20 cellular contexts compared by ENCODE assay signal in genomic region chr5:154396128-154396527, GRCh38. TPM values are rescaled to one million over a fixed set of nuclear protein-coding genes. Genes with fewer than 3 reads are reported as not detected.
DNase-seq lines count a peak whose midpoint lies in the region; ATAC-seq, FAIRE-seq and TF ChIP-seq lines count a peak whose summit lies in the region.
"Had no signal": no experiment of that assay in that cellular context is flagged by ENCODE, and none has a peak within 500 bp of the region (broad histone marks: within the 10 kb centered on the region; RNA-seq: fewer than 3 reads in every experiment).

No MANE protein-coding gene starts in this region.

- no peaks in the 10 kb centered on the region for H3K27me3 Mint-ChIP-seq in memory B cell
- H3K27me3 Mint-ChIP-seq: CD4-positive, alpha-beta T cell had no signal

- H2AFZ ChIP-seq in KMS-11 (ENCODE audit: low read depth): no peak overlapping the region
- H2AFZ ChIP-seq: GM23248 had no signal

- peak overlapping the region; percentile 78 for H3K27ac Mint-ChIP-seq in memory B cell
- H3K27ac Mint-ChIP-seq: CD4-positive, alpha-beta T cell; HFFc6 had no signal

- POLR2A ChIA-PET in A549 (lab: Yijun Ruan, JAX): no interaction called here

- peaks cover 26% of the 10 kb centered on the region for H3K36me3 Mint-ChIP-seq in memory B cell

- WGBS in A549 (ENCODE audit: missing lambda C conversion rate): 92% methylated on average over 3 of the region's 3 CpGs

- ATAC-seq in A549 (no peak), memory B cell (ENCODE audit: low read depth) (no peak), GM19328 (IDR thresholded peaks at IDR 0.05; ENCODE audit: unreplicated experiment) (no peak)
- ATAC-seq: HepG2, SK-N-SH treated with all-trans-retinoic acid at 6 μM for 48 hours had no signal

- no peak for TF ChIP-seq EP300 in A549 (IDR thresholded peaks at IDR 0.05)

- no peaks in the 10 kb centered on the region for H4K20me1 ChIP-seq in KMS-11 (ENCODE audit: insufficient read depth)

- CTCF ChIA-PET in A549 (lab: Yijun Ruan, JAX): interaction anchor here (1.4 kb wide), 1 partner anchor 9 kb away, joined by 6 read pairs; no protein-coding TSS in a partner anchor

- H3K4me2 ChIP-seq in A549 (0 out of 3 replicates have a peak overlapping the region, but pooled peaks have one; percentile 0), KMS-11 (peak overlapping the region; percentile 48; the same call in 1 of the 2 replicates)
- H3K4me2 ChIP-seq: BLaER1 treated with 17β-estradiol and CSF1 and Interleukin-3, amounts not matched to agents 10 nM and 100 nM had no signal

- H3K4me1 ChIP-seq in A549: peaks cover 31% of the 10 kb centered on the region
- peaks cover 23% of the 10 kb centered on the region for H3K4me1 ChIP-seq in KMS-11 (ENCODE audit: low read depth, poor library complexity, severe bottlenecking)
- peaks cover 3% of the 10 kb centered on the region; the same call in 1 of the 2 replicates for H3K4me1 ChIP-seq in SJCRH30
- H3K4me1 ChIP-seq: BLaER1 treated with 17β-estradiol and CSF1 and Interleukin-3, amounts not matched to agents 10 nM and 100 nM; HAP-1 had no signal

- no peaks in the 10 kb centered on the region for H3K9me3 Mint-ChIP-seq in memory B cell
- H3K9me3 Mint-ChIP-seq: CD4-positive, alpha-beta T cell; HFFc6 had no signal

- no peak for FAIRE-seq in A549 (lab: Jason Lieb, UNC)
- FAIRE-seq: HepG2, RCC 7860 had no signal

- H3K9me3 ChIP-seq in A549 (no peaks in the 10 kb centered on the region), SJCRH30 (replicated peaks) (no peaks in the 10 kb centered on the region)
- H3K9me3 ChIP-seq: BLaER1 treated with 17β-estradiol and CSF1 and Interleukin-3, amounts not matched to agents 10 nM and 100 nM; HAP-1 had no signal

- no peak for TF ChIP-seq POLR2A in A549 (IDR thresholded peaks at IDR 0.05; ENCODE audit: low read length)

- TF ChIP-seq RAD21 in A549 (conservative IDR thresholded peaks at IDR 0.05 in 1 of 2, IDR thresholded peaks at IDR 0.05 in 1 of 2): no peak

- H3K4me3 ChIP-seq in A549 (no peak overlapping the region), KMS-11 (IDR thresholded peaks at IDR 0.05; ENCODE audit: insufficient read depth, low read depth, low read length) (no peak overlapping the region), SJCRH30 (no peak overlapping the region)
- H3K4me3 ChIP-seq: BLaER1 treated with 17β-estradiol and CSF1 and Interleukin-3, amounts not matched to agents 10 nM and 100 nM; GM23248; HAP-1 had no signal

- intact Hi-C loops in posterior vena cava (cut with DNase I): no loop called here

- H3K27me3 ChIP-seq in KMS-11 (ENCODE audit: insufficient read depth, low read depth) (no peaks in the 10 kb centered on the region), SJCRH30 (no peaks in the 10 kb centered on the region)
- H3K27me3 ChIP-seq: BLaER1 treated with 17β-estradiol and CSF1 and Interleukin-3, amounts not matched to agents 10 nM and 100 nM had no signal

- H3K4me3 Mint-ChIP-seq in memory B cell: peak overlapping the region; percentile 63
- H3K4me3 Mint-ChIP-seq: CD4-positive, alpha-beta T cell; HFFc6 had no signal

- H3K27ac ChIP-seq in A549 (peak overlapping the region in 1 of 2 experiments; percentile 77; a peak in 2 of 6 replicates), KMS-11 (no peak overlapping the region), SJCRH30 (no peak overlapping the region)
- H3K27ac ChIP-seq: BLaER1 treated with 17β-estradiol and CSF1 and Interleukin-3, amounts not matched to agents 10 nM and 100 nM; GM23248 had no signal

- no peak overlapping the region for H3K9ac ChIP-seq in KMS-11
- H3K9ac ChIP-seq: BLaER1 treated with 17β-estradiol and CSF1 and Interleukin-3, amounts not matched to agents 10 nM and 100 nM; GM23248 had no signal

- H3K36me3 ChIP-seq in KMS-11 (ENCODE audit: insufficient read depth) (no peaks in the 10 kb centered on the region), SJCRH30 (no peaks in the 10 kb centered on the region)
- H3K36me3 ChIP-seq: HAP-1 had no signal

- H3K79me2 ChIP-seq in KMS-11 (ENCODE audit: insufficient read depth, low read depth): no peaks in the 10 kb centered on the region

- no peak for TF ChIP-seq CTCF in A549 (IDR thresholded peaks at IDR 0.05)
- no peak for TF ChIP-seq CTCF in KMS-11 (conservative IDR thresholded peaks at IDR 0.05; ENCODE audit: low read depth, low read length)

- peaks cover 16% of the 10 kb centered on the region for H3K4me1 Mint-ChIP-seq in memory B cell

- DNase-seq in A549 (ENCODE audit: low read depth in 1 of 2, low spot score in 1 of 2) (no peak), SJCRH30 (peak; percentile 75 to 80), memory B cell (ENCODE audit: low spot score in 2 of 2) (no peak), NCI-H1417 (lab: John Stamatoyannopoulos, UW) (no peak), posterior vena cava (ENCODE audit: low spot score) (no peak)
- DNase-seq: CD4-positive, alpha-beta T cell; GM23248; HFFc6; KBM-7; NCI-H1092; NCI-H187; NCI-H2171 treated with DMSO at 0.1 percent for 48 hours; NCI-H524 had no signal

TF ChIP-seq in A549, 52 proteins besides CTCF, POLR2A, EP300 and RAD21:
- no peak for TF ChIP-seq HDAC2 (IDR thresholded peaks at IDR 0.05)
- no peak for TF ChIP-seq HES2 (IDR thresholded peaks at IDR 0.05)
- TF ChIP-seq BCL3 (IDR thresholded peaks at IDR 0.05): no peak
- no peak for TF ChIP-seq CEBPB (IDR thresholded peaks at IDR 0.05)
- no peak for TF ChIP-seq HOXB13 (CRISPR knock-in tag; IDR thresholded peaks at IDR 0.05; ENCODE audit: low read depth)
- TF ChIP-seq EHF (CRISPR knock-in tag; IDR thresholded peaks at IDR 0.05): no peak
- no peak for TF ChIP-seq MAZ (IDR thresholded peaks at IDR 0.05; ENCODE audit: borderline replicate concordance, low read depth, low read length)

RNA-seq across cellular contexts. Expression of gene SAP30L, which starts 49.7 kb away (rescaled TPM):
- 40.8 and 50.3 TPM in 2 replicates for polyA plus RNA-seq in A549 (2011; rRNA removed)
- polyA plus RNA-seq in A549 (2012; cell fraction: cytosol; rRNA removed): 19.1 and 19.2 TPM in 2 replicates
- 6.5 and 8.6 TPM in 2 replicates for polyA plus RNA-seq in A549 (2012; cell fraction: nucleus; rRNA removed)
- polyA plus RNA-seq in A549 (2017; fragmentation: RNase III; extraction: RNeasy Plus Mini Kit Qiagen cat#74134 plus additional on column Dnase treatment): 23.5 to 25.3 TPM (median 24.9 TPM) in 3 replicates
- polyA minus RNA-seq in A549 (2011; rRNA and poly(A)+ RNA removed): 11.7 and 14.5 TPM in 2 replicates
- 30.4 and 34.9 TPM in 2 replicates for total RNA-seq in SJCRH30 (2014; rRNA removed; shearing (Covaris generic))
- 10 to 100 TPM; 34.6 to 50.5 TPM for total RNA-seq in posterior vena cava

Comparison
In these comparisons a context has a peak if more than half of its experiments do, and no peak if none do; other contexts are left out.
1. DNase-seq: peak in SJCRH30 (2 of 2); none in A549 (0 of 2), memory B cell (0 of 2), NCI-H1417 (0 of 3) and posterior vena cava (single experiment).